In the genomic region with DNA sequence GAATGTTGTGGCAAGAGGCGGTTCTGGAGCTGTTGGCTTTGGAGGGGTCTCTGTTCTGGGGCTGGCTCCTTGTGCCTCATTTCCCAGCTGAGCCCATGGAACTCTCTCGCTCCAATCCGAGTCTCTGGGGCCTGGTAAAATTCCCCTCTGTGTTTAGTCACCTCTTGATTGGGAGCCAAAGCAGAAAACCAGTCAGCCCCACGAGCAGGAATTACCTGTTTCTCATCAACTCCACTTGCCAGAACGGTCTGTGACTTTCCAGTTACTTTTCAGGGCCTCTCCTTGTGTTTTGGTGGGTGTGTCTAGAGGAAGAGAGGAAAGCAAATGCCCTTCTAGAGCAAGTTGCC, we compare ENCODE assay signal across 8 cellular contexts.
A peak's percentile ranks its signal among the peaks of the same experiment; 100 is the strongest.
DNase-seq lines count a peak whose midpoint lies in the region; ATAC-seq and TF ChIP-seq lines count a peak whose summit lies in the region.

No MANE protein-coding gene starts in this region.

- ATAC-seq in GM19397 (IDR thresholded peaks at IDR 0.05; ENCODE audit: unreplicated experiment) = no peak
- no peak for ATAC-seq in GM18867 (IDR thresholded peaks at IDR 0.05; ENCODE audit: unreplicated experiment)

- TF ChIP-seq CTCF in choroid plexus epithelial cell (conservative IDR thresholded peaks at IDR 0.05; ENCODE audit: low read depth, low read length) = no peak

- peak overlapping the region; percentile 94 to 98 for H3K27ac ChIP-seq in mucosa of rectum (ENCODE audit: low read depth in 2 of 2, low read length in 2 of 2)

- no peaks in the 10 kb centered on the region for H3K9me3 ChIP-seq in ES-I3 (ENCODE audit: control insufficient read depth, insufficient read depth, low read length)
- H3K9me3 ChIP-seq in NT2/D1 (ENCODE audit: insufficient read depth, low read length) = no peaks in the 10 kb centered on the region
- no peaks in the 10 kb centered on the region for H3K9me3 ChIP-seq in mucosa of rectum (ENCODE audit: control insufficient read depth in 2 of 2, low read length in 2 of 2)

- H3K27me3 ChIP-seq in NT2/D1 (ENCODE audit: insufficient read depth, insufficient read length) (peaks cover under 1% of the 10 kb centered on the region), mucosa of rectum (ENCODE audit: control insufficient read depth in 2 of 2, insufficient read depth in 2 of 2, low read length in 2 of 2) (no peaks in the 10 kb centered on the region)

- H3K9ac ChIP-seq in ES-I3 (ENCODE audit: low read depth, low read length) (peak overlapping the region; percentile 53), NT2/D1 (ENCODE audit: insufficient read length, low read depth) (peak overlapping the region; percentile 79), mucosa of rectum (ENCODE audit: low read depth in 1 of 2, low read length in 2 of 2) (peak overlapping the region; percentile 68 to 71)

- peak overlapping the region; percentile 36 for H3K4me3 ChIP-seq in NT2/D1 (ENCODE audit: insufficient read length, low read depth)
- peak overlapping the region; percentile 34 for H3K4me3 ChIP-seq in choroid plexus epithelial cell (ENCODE audit: low read depth, low read length)
- peak overlapping the region; percentile 57 to 61 for H3K4me3 ChIP-seq in mucosa of rectum (ENCODE audit: low read length in 2 of 2)

- no peaks in the 10 kb centered on the region for H3K36me3 ChIP-seq in ES-I3 (ENCODE audit: insufficient read depth, low read length)
- no peaks in the 10 kb centered on the region for H3K36me3 ChIP-seq in NT2/D1 (ENCODE audit: insufficient read depth, insufficient read length, low read length)
- H3K36me3 ChIP-seq in mucosa of rectum (ENCODE audit: control insufficient read depth in 2 of 2, insufficient read depth in 2 of 2, low read length in 2 of 2) = no peaks in the 10 kb centered on the region

- H3K4me1 ChIP-seq in ES-I3 (ENCODE audit: insufficient read depth, low read length) (peaks cover 26% of the 10 kb centered on the region), NT2/D1 (ENCODE audit: insufficient read depth, insufficient read length) (no peaks in the 10 kb centered on the region), mucosa of rectum (ENCODE audit: control insufficient read depth in 2 of 2, insufficient read depth in 2 of 2, low read length in 2 of 2) (peaks cover 16 to 22% of the 10 kb centered on the region in 2 donors)

- no peak for DNase-seq in NT2/D1 (ENCODE audit: low read depth, low spot score)
- DNase-seq in choroid plexus epithelial cell (ENCODE audit: low read depth) = no peak
- no peak for DNase-seq in hippocampal formation (lab: John Stamatoyannopoulos, UW)
- no peak for DNase-seq in cortex of kidney (lab: John Stamatoyannopoulos, UW)
